In genomic region chr1:33042836-33043235, GRCh38 we compare ENCODE assay signal across 21 cellular contexts.
"Had no signal": no experiment of that assay in that cellular context is flagged by ENCODE, and none has a peak within 500 bp of the region (broad histone marks: within the 10 kb centered on the region; RNA-seq: fewer than 3 reads in every experiment).

No MANE protein-coding gene starts in this region.

- H3K79me2 ChIP-seq: parathyroid adenoma had no signal

- DNase-seq: cortex of kidney; hypothalamus; mucosa of descending colon; naive thymus-derived CD8-positive, alpha-beta T cell; sigmoid colon; spleen; stimulated activated CD4-positive, alpha-beta T cell treated with anti-CD3 and anti-CD28 coated beads, Interleukin-4, amount 100 ng/mL, for 1 hour; stimulated activated CD8-positive, alpha-beta memory T cell treated with anti-CD3 and anti-CD28 coated beads, Interleukin-4, amount 100 ng/mL, for 48 hours; stimulated activated naive CD4-positive, alpha-beta T cell; stimulated activated naive CD8-positive, alpha-beta T cell treated with anti-CD3 and anti-CD28 coated beads, Interleukin-15, amount 100 ng/mL, for 72 hours; thyroid gland; trophoblast cell had no signal

- H3K9ac ChIP-seq: neural progenitor cell, parathyroid adenoma had no signal

- H3K27me3 Mint-ChIP-seq: memory B cell, progenitor cell of endocrine pancreas had no signal

- H3K4me2 ChIP-seq: neural progenitor cell had no signal

- H3K36me3 Mint-ChIP-seq: memory B cell; mesothelial cell of epicardium; naive thymus-derived CD8-positive, alpha-beta T cell had no signal

- H3K36me3 ChIP-seq: neural progenitor cell, right atrium auricular region, sigmoid colon, spleen, thyroid gland had no signal

- H3K9me3 Mint-ChIP-seq: memory B cell; naive thymus-derived CD8-positive, alpha-beta T cell; stimulated activated naive CD8-positive, alpha-beta T cell treated with anti-CD3 and anti-CD28 coated beads, Interleukin-15, amount 100 ng/mL, for 72 hours had no signal

- H3K4me1 Mint-ChIP-seq: memory B cell had no signal

- H2AFZ ChIP-seq: neural progenitor cell, parathyroid adenoma had no signal

- ATAC-seq: left lobe of liver; mucosa of descending colon; naive thymus-derived CD8-positive, alpha-beta T cell; stimulated activated naive CD8-positive, alpha-beta T cell treated with anti-CD3 and anti-CD28 coated beads, Interleukin-15, amount 100 ng/mL, for 72 hours had no signal

- H3K27ac Mint-ChIP-seq: memory B cell; mesothelial cell of epicardium; neural progenitor cell; progenitor cell of endocrine pancreas; stimulated activated naive CD8-positive, alpha-beta T cell treated with anti-CD3 and anti-CD28 coated beads, Interleukin-15, amount 100 ng/mL, for 72 hours had no signal

- H3K4me3 Mint-ChIP-seq: memory B cell; mesothelial cell of epicardium; naive thymus-derived CD8-positive, alpha-beta T cell; neural progenitor cell; stimulated activated naive CD8-positive, alpha-beta T cell treated with anti-CD3 and anti-CD28 coated beads, Interleukin-15, amount 100 ng/mL, for 72 hours had no signal

- H3K9me3 ChIP-seq: mucosa of descending colon, right atrium auricular region, sigmoid colon, spleen, thyroid gland had no signal

- H3K4me1 ChIP-seq: neural progenitor cell, parathyroid adenoma, sigmoid colon had no signal

- H3K27me3 ChIP-seq: neural progenitor cell, right atrium auricular region, sigmoid colon, spleen, thyroid gland had no signal

- H3K4me3 ChIP-seq: lung, mucosa of descending colon, neural progenitor cell, right atrium auricular region, sigmoid colon, skin epidermis, spleen, thyroid gland had no signal

- H3K27ac ChIP-seq: neural progenitor cell, parathyroid adenoma, right atrium auricular region, sigmoid colon, skin epidermis, spleen, thyroid gland had no signal
